Comparison of ENCODE assay signal across 8 cellular contexts in the genomic region with DNA sequence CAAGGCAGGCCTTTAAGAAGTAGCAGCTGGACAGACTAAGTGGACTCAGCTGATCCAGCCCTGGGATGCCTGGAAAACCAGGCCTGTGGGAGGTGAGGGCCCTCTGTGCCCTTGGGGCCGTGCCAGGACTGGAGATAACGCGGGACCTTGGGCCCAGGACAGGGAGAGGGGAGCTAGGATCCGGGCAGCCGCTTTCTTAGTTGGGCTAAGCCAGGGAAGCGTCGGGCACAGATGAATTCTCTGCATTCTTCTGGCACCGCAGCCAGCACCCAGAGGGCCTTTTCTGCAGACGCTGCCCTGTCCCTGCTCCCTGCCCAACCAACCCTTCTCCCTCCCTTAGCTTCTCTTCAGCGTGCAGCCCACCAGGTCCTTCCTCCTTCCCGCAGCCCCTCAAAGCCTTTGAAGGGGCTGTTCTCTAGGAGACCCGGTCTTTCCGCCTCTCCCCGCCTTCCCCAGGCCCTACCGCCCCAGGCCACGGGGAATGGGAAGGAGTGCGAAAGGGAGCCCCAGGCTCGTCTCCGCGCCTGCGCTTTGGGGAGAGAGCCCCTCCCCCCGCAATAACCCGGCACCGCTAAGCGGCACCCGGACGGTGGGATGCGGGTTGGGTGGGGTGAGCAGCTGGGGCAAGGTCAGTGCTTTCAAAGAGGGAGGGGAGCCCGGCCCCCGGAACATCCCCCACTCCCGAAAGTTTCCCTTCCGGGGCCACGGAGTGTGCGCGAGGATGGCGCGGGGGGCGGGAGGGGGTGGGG. TPM values are rescaled to one million over a fixed set of nuclear protein-coding genes. Genes with fewer than 3 reads are reported as not detected.
A peak's percentile ranks its signal among the peaks of the same experiment; 100 is the strongest.
DNase-seq lines count a peak whose midpoint lies in the region; ATAC-seq and TF ChIP-seq lines count a peak whose summit lies in the region.

No MANE protein-coding gene starts in this region.

- peak overlapping the region; percentile 83 for H3K9ac ChIP-seq in BLaER1

- intact Hi-C loops in lower leg skin (cut with DNase I; ENCODE audit: low total_unique reads): no loop called here

- DNase-seq in NCI-H1694 treated with DMSO at 0.1 percent for 48 hours (lab: John Stamatoyannopoulos, UW): peak; percentile 12
- DNase-seq in activated CD4-positive, alpha-beta T cell treated with anti-CD3 and anti-CD28 coated beads, Interleukin-2, amount 50 U/mL, for 48 hours: peak; percentile 49 to 52
- peak in 1 of 2 donors; percentile 91 for DNase-seq in lower leg skin (ENCODE audit: low spot score in 2 of 2)
- DNase-seq in stimulated activated CD4-positive, alpha-beta T cell treated with anti-CD3 and anti-CD28 coated beads, Interleukin-4, amount 100 ng/mL, for 24 hours: peak; percentile 46
- no peak for DNase-seq in NK-92 (lab: John Stamatoyannopoulos, UW; ENCODE audit: unreplicated experiment)

- no peak for TF ChIP-seq POLR2A in lower leg skin (IDR thresholded peaks at IDR 0.05)

- TF ChIP-seq CTCF in lower leg skin (IDR thresholded peaks at IDR 0.05): no peak

- 1 to 2% methylated on average over 30 to 38 of the region's 38 CpGs for WGBS in ectodermal cell, 2 experiments
- WGBS in lower leg skin, 2 donors: 1% methylated on average over 28 to 38 of the region's 38 CpGs

- peak; percentile 28 for ATAC-seq in GM19438 (IDR thresholded peaks at IDR 0.05; ENCODE audit: low read depth, unreplicated experiment)

- peak overlapping the region; percentile 98 for H3K4me2 ChIP-seq in BLaER1

- H3K27ac ChIP-seq in BLaER1 (peak overlapping the region; percentile 75), ectodermal cell (ENCODE audit: insufficient read depth, low read depth, low read length, poor library complexity, severe bottlenecking) (peak overlapping the region; percentile 69)

- H3K36me3 ChIP-seq in BLaER1 (peaks cover 9% of the 10 kb centered on the region; the same call in 1 of the 2 replicates), ectodermal cell (ENCODE audit: control insufficient read depth, insufficient read depth, low read length) (no peaks in the 10 kb centered on the region)

- no peaks in the 10 kb centered on the region for H3K27me3 ChIP-seq in BLaER1
- H3K27me3 ChIP-seq in ectodermal cell (ENCODE audit: control insufficient read depth, insufficient read depth, low read length, poor library complexity, severe bottlenecking): no peaks in the 10 kb centered on the region

- peak overlapping the region; percentile 77 for H3K4me3 ChIP-seq in BLaER1
- H3K4me3 ChIP-seq in ectodermal cell (ENCODE audit: insufficient read depth, low read depth, low read length): peak overlapping the region; percentile 77
- H3K4me3 ChIP-seq in lower leg skin (ENCODE audit: low read depth, poor library complexity, severe bottlenecking): peak overlapping the region; percentile 66

- peaks cover 50% of the 10 kb centered on the region for H4K20me1 ChIP-seq in BLaER1

- H3K4me1 ChIP-seq in BLaER1 (peaks cover 53% of the 10 kb centered on the region), ectodermal cell (ENCODE audit: control insufficient read depth, insufficient read depth, low read length) (peaks cover 22% of the 10 kb centered on the region)

- H3K9me3 ChIP-seq in BLaER1: no peaks in the 10 kb centered on the region
- no peaks in the 10 kb centered on the region for H3K9me3 ChIP-seq in ectodermal cell (ENCODE audit: control insufficient read depth, low read length)

RNA-seq across cellular contexts. Expression of a gene that starts 0.7 kb away (rescaled TPM):
- polyA plus RNA-seq in ectodermal cell (2013, experiment 1 of 4): 22.0 TPM
- polyA plus RNA-seq in ectodermal cell (2013, experiment 2 of 4): 22.0 TPM
- polyA plus RNA-seq in ectodermal cell (2013, experiment 3 of 4): 17.2 TPM
- 19.2 TPM for polyA plus RNA-seq in ectodermal cell (2013, experiment 4 of 4)
- total RNA-seq in lower leg skin: 10 to 100 TPM in 1 of 4 donors, 1 to 10 TPM in 3; 6.1 to 12.9 (median 9.0) TPM

RNA-seq across cellular contexts. Expression of a gene that starts 15.4 kb away (rescaled TPM):
- 6.6 TPM for polyA plus RNA-seq in ectodermal cell (2013, experiment 1 of 4)
- polyA plus RNA-seq in ectodermal cell (2013, experiment 2 of 4): 6.1 TPM
- polyA plus RNA-seq in ectodermal cell (2013, experiment 3 of 4): 4.8 TPM
- polyA plus RNA-seq in ectodermal cell (2013, experiment 4 of 4): 5.6 TPM
- 1 to 10 TPM; 3.2 to 7.4 (median 6.3) TPM for total RNA-seq in lower leg skin
